Comparison of ENCODE assay signal across 19 cellular contexts in genomic region chr3:138196023-138196422, GRCh38.
"Had no signal": no experiment of that assay in that cellular context is flagged by ENCODE, and none has a peak within 500 bp of the region (broad histone marks: within the 10 kb centered on the region; RNA-seq: fewer than 3 reads in every experiment).

No MANE protein-coding gene starts in this region.

- DNase-seq: activated CD4-positive, alpha-beta T cell treated with anti-CD3 and anti-CD28 coated beads, Interleukin-2, amount 10 ng/mL, durations not matched to agents 7 days and 5 days; activated CD8-positive, alpha-beta T cell treated with anti-CD3 and anti-CD28 coated beads for 36 hours; activated gamma-delta T cell; activated naive CD4-positive, alpha-beta T cell treated with anti-CD3 and anti-CD28 coated beads, Interleukin-2, amount 50 U/mL, for 16 hours; activated naive CD8-positive, alpha-beta T cell treated with anti-CD3 and anti-CD28 coated beads, Interleukin-2, amount 50 U/mL, for 24 hours; aorta; brain microvascular endothelial cell; colonic mucosa; endodermal cell; foreskin fibroblast; left ventricle myocardium inferior; natural killer cell; retina; stimulated activated CD4-positive, alpha-beta T cell treated with anti-CD3 and anti-CD28 coated beads, Interleukin-2, amount 100 ng/mL, for 48 hours; stimulated activated CD8-positive, alpha-beta memory T cell treated with anti-CD3 and anti-CD28 coated beads, Interleukin-4, amount 100 ng/mL, for 48 hours; stimulated activated naive B cell treated with anti-CD40 and anti-IgM and Interleukin-4, amounts not matched to agents 10 μg/mL and 1 μg/mL and 100 μg/mL, for 72 hours; upper lobe of left lung had no signal

- H3K4me3 ChIP-seq: colonic mucosa, left ventricle myocardium inferior, thoracic aorta, upper lobe of left lung had no signal

- H3K27ac ChIP-seq: brain microvascular endothelial cell, colonic mucosa, left ventricle myocardium inferior, thoracic aorta, upper lobe of left lung, VCaP had no signal
